In genomic region chr15:58448331-58448730, GRCh38 we compare ENCODE assay signal across 15 cellular contexts. TPM values are rescaled to one million over a fixed set of nuclear protein-coding genes. Genes with fewer than 3 reads are reported as not detected.
A peak's percentile ranks its signal among the peaks of the same experiment; 100 is the strongest.
DNase-seq lines count a peak whose midpoint lies in the region; ATAC-seq and TF ChIP-seq lines count a peak whose summit lies in the region.
"Had no signal": no experiment of that assay in that cellular context is flagged by ENCODE, and none has a peak within 500 bp of the region (broad histone marks: within the 10 kb centered on the region; RNA-seq: fewer than 3 reads in every experiment).

No MANE protein-coding gene starts in this region.

- H3K9me3 Mint-ChIP-seq in stimulated activated naive B cell treated with anti-CD40 and anti-IgM and Interleukin-4, amounts not matched to agents 10 μg/mL and 1 μg/mL and 100 μg/mL, for 72 hours, result peaks cover 0 to 3% of the 10 kb centered on the region in 2 donors
- H3K9me3 Mint-ChIP-seq: CD4-positive, alpha-beta T cell had no signal

- H3K4me3 Mint-ChIP-seq in stimulated activated naive B cell treated with anti-CD40 and anti-IgM and Interleukin-4, amounts not matched to agents 10 μg/mL and 1 μg/mL and 100 μg/mL, for 72 hours, result no peak overlapping the region
- H3K4me3 Mint-ChIP-seq: CD4-positive, alpha-beta T cell had no signal

- no peak overlapping the region for H3K9ac ChIP-seq in DND-41 (ENCODE audit: low read depth, low read length)

- POLR2A ChIA-PET in RWPE1 (lab: Yijun Ruan, JAX; ENCODE audit: low non-redundant PET), result no interaction called here

- intact Hi-C loops in left colon (cut with DNase I, micrococcal nuclease), result no loop called here
- intact Hi-C loops in vagina (cut with DNase I), result no loop called here

- H3K27ac Mint-ChIP-seq in stimulated activated naive B cell treated with anti-CD40 and anti-IgM and Interleukin-4, amounts not matched to agents 10 μg/mL and 1 μg/mL and 100 μg/mL, for 72 hours, result peak overlapping the region; percentile 42
- H3K27ac Mint-ChIP-seq: CD4-positive, alpha-beta T cell had no signal

- peak overlapping the region; percentile 63 for H3K27ac ChIP-seq in DND-41 (ENCODE audit: low read length)
- H3K27ac ChIP-seq in SJSA1, result peak overlapping the region; percentile 79
- no peak overlapping the region for H3K27ac ChIP-seq in vagina
- no peak overlapping the region for H3K27ac ChIP-seq in RWPE1
- H3K27ac ChIP-seq: SK-N-MC had no signal

- H3K27me3 ChIP-seq in DND-41 (ENCODE audit: insufficient read depth, low read length, poor library complexity) (no peaks in the 10 kb centered on the region), SJSA1 (replicated peaks) (no peaks in the 10 kb centered on the region), vagina (no peaks in the 10 kb centered on the region)

- no peaks in the 10 kb centered on the region for H3K36me3 Mint-ChIP-seq in stimulated activated naive B cell treated with anti-CD40 and anti-IgM and Interleukin-4, amounts not matched to agents 10 μg/mL and 1 μg/mL and 100 μg/mL, for 72 hours

- H3K4me3 ChIP-seq in DND-41 (ENCODE audit: low read depth in 1 of 2, low read length in 2 of 2), result no peak overlapping the region
- H3K4me3 ChIP-seq in SJSA1, result no peak overlapping the region
- no peak overlapping the region for H3K4me3 ChIP-seq in vagina
- H3K4me3 ChIP-seq: HAP-1, SK-N-MC had no signal

- ATAC-seq in DND-41 (ENCODE audit: insufficient read depth, low read depth) (no peak), left colon (peak; percentile 81), HG03095 (IDR thresholded peaks at IDR 0.05; ENCODE audit: unreplicated experiment) (no peak)
- ATAC-seq in stimulated activated naive B cell treated with anti-CD40 and anti-IgM and Interleukin-4, amounts not matched to agents 10 μg/mL and 1 μg/mL and 100 μg/mL, for 72 hours (replicated peaks), result peak in 1 of 2 donors; percentile 23

- peaks cover 0 to 6% of the 10 kb centered on the region in 2 donors for H3K27me3 Mint-ChIP-seq in stimulated activated naive B cell treated with anti-CD40 and anti-IgM and Interleukin-4, amounts not matched to agents 10 μg/mL and 1 μg/mL and 100 μg/mL, for 72 hours
- H3K27me3 Mint-ChIP-seq: CD4-positive, alpha-beta T cell had no signal

- TF ChIP-seq POLR2A in vagina (IDR thresholded peaks at IDR 0.05), result no peak

- no peak overlapping the region for H2AFZ ChIP-seq in DND-41 (ENCODE audit: low read depth, low read length)

- H4K20me1 ChIP-seq in DND-41 (ENCODE audit: insufficient read depth, low read length), result no peaks in the 10 kb centered on the region

- DNase-seq in DND-41, result no peak
- no peak for DNase-seq in SJSA1 (ENCODE audit: low read depth in 1 of 2, low spot score in 2 of 2)
- no peak for DNase-seq in left colon
- no peak for DNase-seq in stimulated activated naive B cell treated with anti-CD40 and anti-IgM and Interleukin-4, amounts not matched to agents 10 μg/mL and 1 μg/mL and 100 μg/mL, for 72 hours
- no peak for DNase-seq in vagina (ENCODE audit: extremely low spot score in 2 of 2)
- no peak for DNase-seq in RWPE1 (ENCODE audit: low spot score)
- DNase-seq: ACHN; CD4-positive, alpha-beta T cell; KBM-7; NCI-H1436; NCI-H2029 treated with DMSO at 0.1 percent for 48 hours; NCI-H510A had no signal

- H3K4me1 ChIP-seq in DND-41 (ENCODE audit: insufficient read depth, low read length) (peaks cover 34% of the 10 kb centered on the region), SJSA1 (replicated peaks) (peaks cover 45% of the 10 kb centered on the region), vagina (peaks cover 10% of the 10 kb centered on the region)
- H3K4me1 ChIP-seq: HAP-1 had no signal

- CTCF ChIA-PET in RWPE1 (lab: Yijun Ruan, JAX), result interaction anchor here (0.6 kb wide), 1 partner anchor 482 kb away, joined by 3 read pairs; no protein-coding TSS in a partner anchor

- peaks cover 3 to 13% of the 10 kb centered on the region in 2 donors for H3K4me1 Mint-ChIP-seq in stimulated activated naive B cell treated with anti-CD40 and anti-IgM and Interleukin-4, amounts not matched to agents 10 μg/mL and 1 μg/mL and 100 μg/mL, for 72 hours

- no peak overlapping the region for H3K4me2 ChIP-seq in DND-41 (ENCODE audit: insufficient read depth, low read length)

- no peaks in the 10 kb centered on the region for H3K9me3 ChIP-seq in DND-41 (ENCODE audit: insufficient read depth, low read length, severe bottlenecking)
- no peaks in the 10 kb centered on the region for H3K9me3 ChIP-seq in SJSA1 (replicated peaks)
- H3K9me3 ChIP-seq in vagina, result no peaks in the 10 kb centered on the region
- H3K9me3 ChIP-seq: HAP-1 had no signal

- TF ChIP-seq CTCF in DND-41 (IDR thresholded peaks at IDR 0.05; ENCODE audit: borderline replicate concordance, extremely low read depth, low read length, poor library complexity, severe bottlenecking) (no peak), vagina (IDR thresholded peaks at IDR 0.05) (no peak), RWPE1 (conservative IDR thresholded peaks at IDR 0.05; ENCODE audit: low read depth) (no peak)

- H3K36me3 ChIP-seq in DND-41 (ENCODE audit: insufficient read depth, low read length) (no peaks in the 10 kb centered on the region), SJSA1 (no peaks in the 10 kb centered on the region), vagina (no peaks in the 10 kb centered on the region)
- H3K36me3 ChIP-seq: HAP-1 had no signal

- H3K79me2 ChIP-seq in DND-41 (ENCODE audit: insufficient read depth, low read length), result no peaks in the 10 kb centered on the region

RNA-seq across cellular contexts. Expression of gene LIPC, which starts 16.5 kb away (rescaled TPM):
- 1.1 and 2.2 TPM in 2 replicates for total RNA-seq in SJSA1 (2014; rRNA removed; shearing (Covaris generic))
- total RNA-seq in left colon (1 to 10 TPM; 3.0 to 6.0 TPM), vagina (not detected)

Comparison
In these comparisons a context has a peak if more than half of its experiments do, and no peak if none do; other contexts are left out.
1. H3K27ac ChIP-seq: peak in DND-41 (single experiment) and SJSA1 (single experiment); none in vagina (single experiment) and RWPE1 (single experiment).